ENCODE assay signal across 10 cellular contexts in the genomic region with DNA sequence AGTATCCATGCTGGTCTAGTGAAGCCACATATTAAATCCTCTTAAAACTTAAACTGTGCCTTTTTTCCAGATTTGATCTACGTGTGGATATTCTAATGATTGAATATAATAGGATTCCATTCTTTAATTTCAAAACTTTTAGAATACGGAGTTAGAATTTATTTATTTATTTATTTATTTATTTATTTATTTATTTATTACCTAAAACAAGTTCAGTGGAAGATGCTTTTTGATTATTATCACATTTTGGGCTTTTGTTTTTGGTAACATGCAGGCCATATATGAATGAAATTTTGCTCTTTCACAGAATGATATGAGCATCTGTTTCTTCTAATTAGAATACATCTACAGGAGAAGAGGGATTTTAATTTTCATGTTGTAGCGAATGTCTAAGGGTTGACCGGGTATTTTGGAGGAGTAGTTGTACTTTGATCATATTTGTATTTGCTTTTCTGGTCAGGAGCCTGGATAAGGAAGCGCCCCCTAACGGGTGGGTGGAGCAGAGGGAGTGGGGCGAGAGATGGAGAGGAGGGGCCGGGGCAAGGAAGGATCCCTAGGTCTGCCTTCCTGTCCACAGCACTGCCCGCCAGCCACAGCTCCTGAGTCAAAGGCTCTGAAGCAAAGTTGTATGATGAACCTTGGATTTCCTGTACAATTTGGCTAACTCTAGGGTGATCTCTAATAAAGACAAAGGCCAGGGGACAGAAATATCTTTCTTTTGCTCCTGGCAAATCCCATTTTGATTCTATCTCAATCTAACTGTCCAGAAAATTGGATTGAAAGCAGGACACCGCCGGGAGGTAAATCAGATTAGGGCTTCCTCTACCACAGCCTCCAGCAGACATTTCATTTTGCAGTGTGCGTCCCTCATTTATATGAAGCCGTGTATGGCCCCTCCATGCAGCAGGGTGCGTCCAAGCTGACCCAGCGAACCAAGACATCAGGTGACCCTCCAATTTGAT.
A peak's percentile ranks its signal among the peaks of the same experiment; 100 is the strongest.
DNase-seq lines count a peak whose midpoint lies in the region; ATAC-seq and TF ChIP-seq lines count a peak whose summit lies in the region.
"Had no signal": no experiment of that assay in that cellular context is flagged by ENCODE, and none has a peak within 500 bp of the region (broad histone marks: within the 10 kb centered on the region; RNA-seq: fewer than 3 reads in every experiment).

No MANE protein-coding gene starts in this region.

- H3K27me3 Mint-ChIP-seq in T-helper 1 cell treated with Interleukin-12 subunit alpha and Interleukin-12 subunit beta and Interleukin-4 antibody, amounts not matched to agents 30 μg/mL and 1 μg/mL, for 36 hours (ENCODE audit: low read depth) = no peaks in the 10 kb centered on the region
- H3K27me3 Mint-ChIP-seq in activated CD8-positive, alpha-beta T cell treated with anti-CD3 and anti-CD28 coated beads, Interleukin-2, amount 10 ng/mL, durations not matched to agents 7 days and 5 days (ENCODE audit: low read depth) = no peaks in the 10 kb centered on the region

- TF ChIP-seq CTCF in Panc1 (IDR thresholded peaks at IDR 0.05) (no peak; the same call in 1 of the 2 replicates), stomach (IDR thresholded peaks at IDR 0.05) (peak in 1 of 7 experiments; percentile 29)

- no TSS peak for BruUV-seq in Panc1 (replicated peaks; lab: Mats Ljungman, UMichigan)

- H3K4me1 Mint-ChIP-seq in T-helper 1 cell treated with Interleukin-12 subunit alpha and Interleukin-12 subunit beta and Interleukin-4 antibody, amounts not matched to agents 30 μg/mL and 1 μg/mL, for 36 hours (ENCODE audit: low read depth) = peaks cover 20% of the 10 kb centered on the region
- H3K4me1 Mint-ChIP-seq in activated CD8-positive, alpha-beta T cell treated with anti-CD3 and anti-CD28 coated beads, Interleukin-2, amount 10 ng/mL, durations not matched to agents 7 days and 5 days (ENCODE audit: low read depth) = peaks cover 23% of the 10 kb centered on the region

- H3K4me3 ChIP-seq in Panc1 (ENCODE audit: low read depth in 2 of 2, low read length in 2 of 2) (no peak overlapping the region), stomach (no peak overlapping the region)

- H3K4me1 ChIP-seq in Panc1 (ENCODE audit: control insufficient read depth, insufficient read depth, low read length) (peaks cover 28% of the 10 kb centered on the region), stomach (peaks cover 7 to 41% (median 24%) of the 10 kb centered on the region in 4 donors)

- WGBS in stomach, 5 donors = 62 to 73% (median 70%) methylated on average over 15 of the region's 15 CpGs

- peaks cover 30% of the 10 kb centered on the region for H3K36me3 Mint-ChIP-seq in T-helper 1 cell treated with Interleukin-12 subunit alpha and Interleukin-12 subunit beta and Interleukin-4 antibody, amounts not matched to agents 30 μg/mL and 1 μg/mL, for 36 hours (ENCODE audit: low read depth)
- H3K36me3 Mint-ChIP-seq in activated CD8-positive, alpha-beta T cell treated with anti-CD3 and anti-CD28 coated beads, Interleukin-2, amount 10 ng/mL, durations not matched to agents 7 days and 5 days (ENCODE audit: low read depth) = peaks cover 48% of the 10 kb centered on the region

- no peak for TF ChIP-seq POLR2A in erythroblast (IDR thresholded peaks at IDR 0.05; ENCODE audit: low read length)
- TF ChIP-seq POLR2A in stomach (IDR thresholded peaks at IDR 0.05) = no peak

- in situ Hi-C loops in Panc1 (cut with HindIII; ENCODE audit: low pct_unique_long_range_greater_than_20kb, low sequenced_read_pairs) = no loop called here

- intact Hi-C loops in Panc1 (cut with micrococcal nuclease; ENCODE audit: unreplicated experiment) (no loop called here), stomach (cut with DNase I; ENCODE audit: low total_unique reads) (no loop called here)

- DNase-seq in T-helper 1 cell = no peak
- DNase-seq in Panc1 (ENCODE audit: low read depth, low spot score) = no peak
- peak; percentile 8 to 16 for DNase-seq in erythroblast (lab: John Stamatoyannopoulos, UW)
- DNase-seq in stomach = peak; percentile 40
- DNase-seq in activated CD8-positive, alpha-beta T cell treated with anti-CD3 and anti-CD28 coated beads, Interleukin-2, amount 10 ng/mL, durations not matched to agents 7 days and 5 days = no peak
- DNase-seq: activated naive CD4-positive, alpha-beta T cell; stimulated activated CD4-positive, alpha-beta T cell treated with anti-CD3 and anti-CD28 coated beads, Interleukin-2, amount 100 ng/mL, for 24 hours had no signal

- ATAC-seq in Panc1 (no peak), HG03045 (IDR thresholded peaks at IDR 0.05; ENCODE audit: unreplicated experiment) (no peak), HG03571 (IDR thresholded peaks at IDR 0.05; ENCODE audit: unreplicated experiment) (no peak)
- ATAC-seq in activated CD8-positive, alpha-beta T cell treated with anti-CD3 and anti-CD28 coated beads, Interleukin-2, amount 10 ng/mL, durations not matched to agents 7 days and 5 days = no peak

- H3K36me3 ChIP-seq in Panc1 (ENCODE audit: control insufficient read depth, insufficient read depth, low read length) (no peaks in the 10 kb centered on the region), stomach (no peaks in the 10 kb centered on the region)

- peaks cover 18% of the 10 kb centered on the region for H3K9me3 Mint-ChIP-seq in T-helper 1 cell treated with Interleukin-12 subunit alpha and Interleukin-12 subunit beta and Interleukin-4 antibody, amounts not matched to agents 30 μg/mL and 1 μg/mL, for 36 hours
- peaks cover 6% of the 10 kb centered on the region for H3K9me3 Mint-ChIP-seq in activated CD8-positive, alpha-beta T cell treated with anti-CD3 and anti-CD28 coated beads, Interleukin-2, amount 10 ng/mL, durations not matched to agents 7 days and 5 days (ENCODE audit: insufficient read depth)

- no peak overlapping the region for H3K4me3 Mint-ChIP-seq in T-helper 1 cell treated with Interleukin-12 subunit alpha and Interleukin-12 subunit beta and Interleukin-4 antibody, amounts not matched to agents 30 μg/mL and 1 μg/mL, for 36 hours
- no peak overlapping the region for H3K4me3 Mint-ChIP-seq in activated CD8-positive, alpha-beta T cell treated with anti-CD3 and anti-CD28 coated beads, Interleukin-2, amount 10 ng/mL, durations not matched to agents 7 days and 5 days

- no peak for TF ChIP-seq EP300 in stomach (IDR thresholded peaks at IDR 0.05)

- peak overlapping the region; percentile 33 for H3K27ac Mint-ChIP-seq in T-helper 1 cell treated with Interleukin-12 subunit alpha and Interleukin-12 subunit beta and Interleukin-4 antibody, amounts not matched to agents 30 μg/mL and 1 μg/mL, for 36 hours
- no peak overlapping the region for H3K27ac Mint-ChIP-seq in activated CD8-positive, alpha-beta T cell treated with anti-CD3 and anti-CD28 coated beads, Interleukin-2, amount 10 ng/mL, durations not matched to agents 7 days and 5 days

- H3K27ac ChIP-seq in Panc1 (ENCODE audit: low read length) = 0 out of 2 replicates have a peak overlapping the region, but pooled peaks have one; percentile 12
- no peak overlapping the region for H3K27ac ChIP-seq in stomach

- POLR2A ChIA-PET in Panc1 (lab: Charles Lee) = no interaction called here
- POLR2A ChIA-PET in activated CD8-positive, alpha-beta T cell treated with anti-CD3 and anti-CD28 coated beads, Interleukin-2, amount 10 ng/mL, durations not matched to agents 7 days and 5 days (lab: Charles Lee) = no interaction called here

- CTCF ChIA-PET in Panc1 (lab: Charles Lee) = no interaction called here
- CTCF ChIA-PET in activated CD8-positive, alpha-beta T cell treated with anti-CD3 and anti-CD28 coated beads, Interleukin-2, amount 10 ng/mL, durations not matched to agents 7 days and 5 days (lab: Charles Lee) = no interaction called here

- H3K9me3 ChIP-seq in Panc1 (ENCODE audit: control insufficient read depth, insufficient read depth, low read depth, low read length) (no peaks in the 10 kb centered on the region), stomach (no peaks in the 10 kb centered on the region)

- H3K27me3 ChIP-seq in Panc1 (ENCODE audit: control insufficient read depth, insufficient read depth, low read length) (no peaks in the 10 kb centered on the region), stomach (no peaks in the 10 kb centered on the region)

Comparison
In these comparisons a context has a peak if more than half of its experiments do, and no peak if none do; other contexts are left out.
1. DNase-seq: peak in erythroblast (2 of 2) and stomach (single experiment); none in T-helper 1 cell (0 of 5), Panc1 (single experiment) and activated CD8-positive, alpha-beta T cell treated with anti-CD3 and anti-CD28 coated beads, Interleukin-2, amount 10 ng/mL, durations not matched to agents 7 days and 5 days (single experiment).